32 cellular contexts compared by ENCODE assay signal in the genomic region with DNA sequence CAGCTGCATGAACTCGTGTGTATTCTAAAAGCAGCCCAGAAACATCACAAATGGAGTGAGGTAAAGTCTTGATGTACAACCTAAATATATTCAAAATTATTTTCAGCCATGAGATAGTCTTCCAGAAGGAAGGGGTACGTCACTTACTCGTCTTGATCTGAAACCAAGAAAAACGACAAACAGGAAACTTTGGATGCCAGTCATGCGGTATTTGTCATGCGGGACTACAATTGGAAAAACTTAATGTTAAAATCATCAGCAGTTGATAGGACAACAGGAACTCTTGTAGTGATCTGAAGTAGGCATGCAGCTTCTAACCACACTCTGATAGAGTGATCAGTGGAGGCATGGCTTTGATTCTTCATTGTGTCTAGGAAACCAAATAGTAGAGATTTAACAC. TPM values are rescaled to one million over a fixed set of nuclear protein-coding genes. Genes with fewer than 3 reads are reported as not detected.
"Had no signal": no experiment of that assay in that cellular context is flagged by ENCODE, and none has a peak within 500 bp of the region (broad histone marks: within the 10 kb centered on the region; RNA-seq: fewer than 3 reads in every experiment).

No MANE protein-coding gene starts in this region.

- FAIRE-seq: astrocyte, K562 had no signal

- H3K36me3 ChIP-seq: breast epithelium had no signal

- H3K27ac ChIP-seq: adrenal gland, body of pancreas, breast epithelium had no signal

- DNase-seq: activated CD4-positive, alpha-beta memory T cell treated with anti-CD3 and anti-CD28 coated beads for 36 hours; activated CD4-positive, alpha-beta T cell treated with anti-CD3 and anti-CD28 coated beads, Interleukin-2, amount 50 U/mL, for 1 hour; activated gamma-delta T cell treated with Interleukin-2 at 50 U/mL for 16 hours; activated naive CD4-positive, alpha-beta T cell treated with anti-CD3 and anti-CD28 coated beads for 36 hours; activated T-cell treated with anti-CD3 and anti-CD28 coated beads, Interleukin-2, amount 50 U/mL, for 1 hour; adrenal gland; body of pancreas; NCI-H1092 treated with DMSO at 0.1 percent for 48 hours; NCI-H1417; NCI-H146; NCI-H187; NCI-H2029 treated with DMSO at 0.1 percent for 48 hours; NCI-H2107; NCI-H2171; NCI-H510A; NCI-H526; NCI-H748 treated with DMSO at 0.1 percent for 48 hours; NK-92 treated with Interleukin-12 subunit alpha and Interleukin-12 subunit beta, amount 100 ng/mL, for 24 hours; PC-3; Right ventricle myocardium superior; SW 1271; T-helper 1 cell; T1000 had no signal

- H3K4me3 Mint-ChIP-seq: activated CD4-positive, alpha-beta memory T cell treated with anti-CD3 and anti-CD28 coated beads for 36 hours; activated naive CD4-positive, alpha-beta T cell treated with anti-CD3 and anti-CD28 coated beads for 36 hours; activated T-helper 1 cell treated with anti-CD3 and anti-CD28 coated beads, Interleukin-12 subunit alpha, Interleukin-12 subunit beta, Interleukin-2, Interleukin-4 antibody, amounts not matched to agents 30 ng/mL and 10 ng/mL and 1 ng/mL, durations not matched to agents 14 hours and 24 hours and 36 hours had no signal

- H3K9me3 Mint-ChIP-seq: activated CD4-positive, alpha-beta memory T cell treated with anti-CD3 and anti-CD28 coated beads for 36 hours; activated naive CD4-positive, alpha-beta T cell treated with anti-CD3 and anti-CD28 coated beads for 36 hours; activated naive CD4-positive, alpha-beta T cell treated with anti-CD3 and anti-CD28 coated beads, Interleukin-2, amount 50 U/mL, for 72 hours; activated T-helper 1 cell treated with anti-CD3 and anti-CD28 coated beads, Interleukin-12 subunit alpha, Interleukin-12 subunit beta, Interleukin-2, Interleukin-4 antibody, amounts not matched to agents 30 ng/mL and 10 ng/mL and 1 ng/mL, durations not matched to agents 14 hours and 24 hours and 36 hours had no signal

- H3K27ac Mint-ChIP-seq: activated CD4-positive, alpha-beta memory T cell treated with anti-CD3 and anti-CD28 coated beads for 36 hours; activated naive CD4-positive, alpha-beta T cell treated with anti-CD3 and anti-CD28 coated beads for 36 hours; activated T-helper 1 cell treated with anti-CD3 and anti-CD28 coated beads, Interleukin-12 subunit alpha, Interleukin-12 subunit beta, Interleukin-2, Interleukin-4 antibody, amounts not matched to agents 30 ng/mL and 10 ng/mL and 1 ng/mL, durations not matched to agents 14 hours and 24 hours and 36 hours had no signal

- H3K4me3 ChIP-seq: adrenal gland, body of pancreas, breast epithelium, K562 had no signal

- H3K27me3 ChIP-seq: adrenal gland, body of pancreas, breast epithelium had no signal

- H3K27me3 Mint-ChIP-seq: activated CD4-positive, alpha-beta memory T cell treated with anti-CD3 and anti-CD28 coated beads for 36 hours had no signal

- H3K4me1 ChIP-seq: adrenal gland, body of pancreas, breast epithelium had no signal

- H3K9me3 ChIP-seq: adrenal gland, body of pancreas, breast epithelium had no signal

- ATAC-seq: activated naive CD4-positive, alpha-beta T cell treated with anti-CD3 and anti-CD28 coated beads, Interleukin-2, amount 50 U/mL, for 72 hours; body of pancreas; K562; PC-3 had no signal

RNA-seq across cellular contexts. Expression of a gene that starts 29.7 kb away (rescaled TPM):
- total RNA-seq: activated CD4-positive, alpha-beta memory T cell treated with anti-CD3 and anti-CD28 coated beads for 36 hours; activated CD8-positive, alpha-beta memory T cell treated with anti-CD3 and anti-CD28 coated beads for 36 hours; activated naive CD4-positive, alpha-beta T cell treated with anti-CD3 and anti-CD28 coated beads for 36 hours; activated naive CD4-positive, alpha-beta T cell treated with anti-CD3 and anti-CD28 coated beads, Interleukin-2, amount 50 U/mL, for 72 hours; activated T-helper 1 cell treated with anti-CD3 and anti-CD28 coated beads, Interleukin-12 subunit alpha, Interleukin-12 subunit beta, Interleukin-2, Interleukin-4 antibody, amounts not matched to agents 30 ng/mL and 10 ng/mL and 1 ng/mL, durations not matched to agents 14 hours and 24 hours and 36 hours; adrenal gland; astrocyte; body of pancreas; breast epithelium; cardiac septum; K562; M059J; PC-3; Right ventricle myocardium superior; T-helper 2 cell treated with Interferon-gamma antibody and Interleukin-4, amounts not matched to agents 100 ng/mL and 5 ng/mL, for 36 hours had no signal
- polyA plus RNA-seq: adrenal gland, K562 had no signal
